ENCODE assay signal across 1 cellular context in the genomic region with DNA sequence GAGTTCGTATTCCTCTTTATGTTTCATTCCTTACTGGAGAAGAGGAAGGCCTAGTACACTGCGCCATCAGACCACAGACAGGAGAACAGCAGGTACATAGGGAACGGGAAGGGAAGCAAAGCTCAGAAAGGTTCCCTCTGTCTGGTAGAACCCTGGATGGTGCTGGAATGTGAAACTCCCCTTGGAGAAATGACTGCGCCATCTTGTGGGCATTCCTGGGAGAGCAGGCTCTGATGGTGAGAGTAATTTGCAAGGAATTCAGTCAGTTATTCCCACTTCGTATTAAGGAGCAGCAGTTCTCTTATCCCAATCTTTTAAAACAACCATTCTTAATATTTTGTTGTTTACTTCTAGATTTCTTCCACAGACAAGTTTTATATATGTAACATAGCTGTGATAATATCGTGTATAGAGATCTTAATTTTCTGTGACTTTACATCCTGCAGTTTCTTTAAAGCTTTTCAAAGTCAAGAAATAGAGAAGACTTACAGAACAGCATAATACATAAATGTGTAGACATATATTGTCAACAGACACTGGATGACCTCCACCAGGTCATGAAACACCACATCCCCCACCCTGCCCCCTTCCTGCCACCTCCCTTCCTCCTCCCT.
A peak's percentile ranks its signal among the peaks of the same experiment; 100 is the strongest.
TF ChIP-seq lines count a peak whose summit lies in the region.

No MANE protein-coding gene starts in this region.

TF ChIP-seq in neural cell, 6 proteins besides CTCF, POLR2A, EP300 and RAD21 (continued from another document):
- TF ChIP-seq, protein P1, sequence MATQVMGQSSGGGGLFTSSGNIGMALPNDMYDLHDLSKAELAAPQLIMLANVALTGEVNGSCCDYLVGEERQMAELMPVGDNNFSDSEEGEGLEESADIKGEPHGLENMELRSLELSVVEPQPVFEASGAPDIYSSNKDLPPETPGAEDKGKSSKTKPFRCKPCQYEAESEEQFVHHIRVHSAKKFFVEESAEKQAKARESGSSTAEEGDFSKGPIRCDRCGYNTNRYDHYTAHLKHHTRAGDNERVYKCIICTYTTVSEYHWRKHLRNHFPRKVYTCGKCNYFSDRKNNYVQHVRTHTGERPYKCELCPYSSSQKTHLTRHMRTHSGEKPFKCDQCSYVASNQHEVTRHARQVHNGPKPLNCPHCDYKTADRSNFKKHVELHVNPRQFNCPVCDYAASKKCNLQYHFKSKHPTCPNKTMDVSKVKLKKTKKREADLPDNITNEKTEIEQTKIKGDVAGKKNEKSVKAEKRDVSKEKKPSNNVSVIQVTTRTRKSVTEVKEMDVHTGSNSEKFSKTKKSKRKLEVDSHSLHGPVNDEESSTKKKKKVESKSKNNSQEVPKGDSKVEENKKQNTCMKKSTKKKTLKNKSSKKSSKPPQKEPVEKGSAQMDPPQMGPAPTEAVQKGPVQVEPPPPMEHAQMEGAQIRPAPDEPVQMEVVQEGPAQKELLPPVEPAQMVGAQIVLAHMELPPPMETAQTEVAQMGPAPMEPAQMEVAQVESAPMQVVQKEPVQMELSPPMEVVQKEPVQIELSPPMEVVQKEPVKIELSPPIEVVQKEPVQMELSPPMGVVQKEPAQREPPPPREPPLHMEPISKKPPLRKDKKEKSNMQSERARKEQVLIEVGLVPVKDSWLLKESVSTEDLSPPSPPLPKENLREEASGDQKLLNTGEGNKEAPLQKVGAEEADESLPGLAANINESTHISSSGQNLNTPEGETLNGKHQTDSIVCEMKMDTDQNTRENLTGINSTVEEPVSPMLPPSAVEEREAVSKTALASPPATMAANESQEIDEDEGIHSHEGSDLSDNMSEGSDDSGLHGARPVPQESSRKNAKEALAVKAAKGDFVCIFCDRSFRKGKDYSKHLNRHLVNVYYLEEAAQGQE (IDR thresholded peaks at IDR 0.05; ENCODE audit: borderline replicate concordance) = peak; percentile 44
- TF ChIP-seq POLR2AphosphoS5 (IDR thresholded peaks at IDR 0.05) = no peak
- TF ChIP-seq SMC3 (conservative IDR thresholded peaks at IDR 0.05; ENCODE audit: poor library complexity) = peak; percentile 91
- no peak for TF ChIP-seq TAF1 (IDR thresholded peaks at IDR 0.05; ENCODE audit: low read depth)
- TF ChIP-seq MXI1 (conservative IDR thresholded peaks at IDR 0.05; ENCODE audit: poor library complexity, severe bottlenecking) = no peak
TF ChIP-seq in neural cell: peak in this region for 2.
